17 cellular contexts compared by ENCODE assay signal in the genomic region with DNA sequence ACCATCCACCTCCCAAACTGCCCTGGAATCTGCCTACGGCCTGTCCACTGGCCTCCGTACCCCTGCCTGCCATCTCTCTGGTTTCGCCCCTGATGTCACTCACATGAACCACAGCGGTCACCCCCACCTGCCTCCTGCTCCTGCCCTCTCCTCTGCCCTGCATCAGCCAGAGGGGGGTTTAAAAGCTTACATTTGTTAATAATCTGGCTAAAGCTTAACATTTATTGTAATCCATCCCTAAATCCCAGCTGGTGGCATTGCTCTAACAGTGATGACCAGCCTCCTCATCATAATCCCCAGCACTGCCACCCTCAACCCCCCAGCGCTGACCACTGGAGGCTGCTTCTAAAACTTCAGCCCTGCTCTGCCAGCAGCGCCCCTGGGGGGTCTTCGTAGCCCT. TPM values are rescaled to one million over a fixed set of nuclear protein-coding genes. Genes with fewer than 3 reads are reported as not detected.
DNase-seq lines count a peak whose midpoint lies in the region; ATAC-seq and TF ChIP-seq lines count a peak whose summit lies in the region.
"Had no signal": no experiment of that assay in that cellular context is flagged by ENCODE, and none has a peak within 500 bp of the region (broad histone marks: within the 10 kb centered on the region; RNA-seq: fewer than 3 reads in every experiment).

No MANE protein-coding gene starts in this region.

- no peak overlapping the region for H2AFZ ChIP-seq in neural progenitor cell (replicated peaks)
- H2AFZ ChIP-seq in smooth muscle cell (ENCODE audit: low read depth): no peak overlapping the region
- H2AFZ ChIP-seq: hepatocyte had no signal

- peaks cover 43% of the 10 kb centered on the region for H3K36me3 Mint-ChIP-seq in T-helper 2 cell treated with Interferon-gamma antibody and Interleukin-4, amounts not matched to agents 5 μg/mL and 100 μg/mL, for 36 hours (ENCODE audit: low read depth)
- H3K36me3 Mint-ChIP-seq in IgD-negative memory B cell (peaks cover 1% of the 10 kb centered on the region), brain (peaks cover 30% of the 10 kb centered on the region), neural progenitor cell (peaks cover 6% of the 10 kb centered on the region)

- H3K4me2 ChIP-seq in neural progenitor cell (no peak overlapping the region), smooth muscle cell (no peak overlapping the region)
- H3K4me2 ChIP-seq: hepatocyte, SK-N-SH had no signal

- H3K9me3 ChIP-seq in neural progenitor cell (ENCODE audit: low read depth) (no peaks in the 10 kb centered on the region), smooth muscle cell (replicated peaks; ENCODE audit: low read depth) (no peaks in the 10 kb centered on the region)
- H3K9me3 ChIP-seq: Caco-2, SK-N-SH, suprapubic skin had no signal

- 99% methylated on average over 7 of the region's 7 CpGs for WGBS in smooth muscle cell (ENCODE audit: low lambda C conversion rate)

- H3K27me3 ChIP-seq in neural progenitor cell (no peaks in the 10 kb centered on the region), smooth muscle cell (ENCODE audit: low read depth) (no peaks in the 10 kb centered on the region)
- H3K27me3 ChIP-seq: hepatocyte, suprapubic skin had no signal

- no peak for TF ChIP-seq CTCF in brain (conservative IDR thresholded peaks at IDR 0.05)
- TF ChIP-seq CTCF in neural progenitor cell (IDR thresholded peaks at IDR 0.05): no peak
- no peak for TF ChIP-seq CTCF in smooth muscle cell (IDR thresholded peaks at IDR 0.05; ENCODE audit: borderline replicate concordance, insufficient read depth, poor library complexity, severe bottlenecking)

- H4K20me1 ChIP-seq in neural progenitor cell (ENCODE audit: low read depth): peaks cover 47% of the 10 kb centered on the region
- peaks cover 88% of the 10 kb centered on the region for H4K20me1 ChIP-seq in smooth muscle cell (ENCODE audit: low read depth)

- no peak overlapping the region for H3K9ac ChIP-seq in neural progenitor cell
- no peak overlapping the region for H3K9ac ChIP-seq in smooth muscle cell (ENCODE audit: low read depth)
- H3K9ac ChIP-seq: SK-N-SH had no signal

- H3K9me3 Mint-ChIP-seq in T-helper 2 cell treated with Interferon-gamma antibody and Interleukin-4, amounts not matched to agents 5 μg/mL and 100 μg/mL, for 36 hours: peaks cover 6% of the 10 kb centered on the region
- no peaks in the 10 kb centered on the region for H3K9me3 Mint-ChIP-seq in IgD-negative memory B cell
- no peaks in the 10 kb centered on the region for H3K9me3 Mint-ChIP-seq in brain
- H3K9me3 Mint-ChIP-seq in neural progenitor cell: no peaks in the 10 kb centered on the region

- no peak overlapping the region for H3K4me3 ChIP-seq in neural progenitor cell
- H3K4me3 ChIP-seq in smooth muscle cell: no peak overlapping the region
- H3K4me3 ChIP-seq: hepatocyte, suprapubic skin had no signal

- H3F3A ChIP-seq in neural progenitor cell (ENCODE audit: low read depth) (no peaks in the 10 kb centered on the region), smooth muscle cell (ENCODE audit: low read depth) (no peaks in the 10 kb centered on the region)

- ATAC-seq in HG03159 (IDR thresholded peaks at IDR 0.05; ENCODE audit: unreplicated experiment) (no peak), GM19023 (IDR thresholded peaks at IDR 0.05; ENCODE audit: unreplicated experiment) (no peak)

- peaks cover 68% of the 10 kb centered on the region for H3K4me1 Mint-ChIP-seq in T-helper 2 cell treated with Interferon-gamma antibody and Interleukin-4, amounts not matched to agents 5 μg/mL and 100 μg/mL, for 36 hours (ENCODE audit: low read depth)
- peaks cover 31 to 49% (median 43%) of the 10 kb centered on the region in 3 donors for H3K4me1 Mint-ChIP-seq in IgD-negative memory B cell
- H3K4me1 Mint-ChIP-seq in brain: peaks cover 28% of the 10 kb centered on the region
- peaks cover 31% of the 10 kb centered on the region for H3K4me1 Mint-ChIP-seq in neural progenitor cell

- H3K27me3 Mint-ChIP-seq in T-helper 2 cell treated with Interferon-gamma antibody and Interleukin-4, amounts not matched to agents 5 μg/mL and 100 μg/mL, for 36 hours (ENCODE audit: low read depth): no peaks in the 10 kb centered on the region
- H3K27me3 Mint-ChIP-seq in IgD-negative memory B cell: peaks cover 1% of the 10 kb centered on the region
- no peaks in the 10 kb centered on the region for H3K27me3 Mint-ChIP-seq in brain
- H3K27me3 Mint-ChIP-seq in neural progenitor cell (ENCODE audit: insufficient read depth, low read depth): peaks cover 7% of the 10 kb centered on the region

- H3K27ac Mint-ChIP-seq in T-helper 2 cell treated with Interferon-gamma antibody and Interleukin-4, amounts not matched to agents 5 μg/mL and 100 μg/mL, for 36 hours: peak overlapping the region; percentile 64
- peak overlapping the region; percentile 39 to 71 (median 61) for H3K27ac Mint-ChIP-seq in IgD-negative memory B cell
- H3K27ac Mint-ChIP-seq in brain: peak overlapping the region in 4 of 5 experiments; percentile 27 to 73 (median 42)
- peak overlapping the region; percentile 21 for H3K27ac Mint-ChIP-seq in neural progenitor cell

- H3K27ac ChIP-seq in neural progenitor cell: no peak overlapping the region
- H3K27ac ChIP-seq in smooth muscle cell (ENCODE audit: low read depth): no peak overlapping the region
- H3K27ac ChIP-seq: hepatocyte, suprapubic skin, VCaP had no signal

- H3K36me3 ChIP-seq in neural progenitor cell (no peaks in the 10 kb centered on the region), smooth muscle cell (ENCODE audit: low read depth) (no peaks in the 10 kb centered on the region)

- H3K4me1 ChIP-seq in neural progenitor cell (no peaks in the 10 kb centered on the region), smooth muscle cell (ENCODE audit: low read depth) (no peaks in the 10 kb centered on the region)
- H3K4me1 ChIP-seq: Caco-2 had no signal

- H3K79me2 ChIP-seq in neural progenitor cell (ENCODE audit: low read depth) (peaks cover 53% of the 10 kb centered on the region), smooth muscle cell (ENCODE audit: low read depth) (peaks cover 51% of the 10 kb centered on the region)

- DNase-seq in T-helper 2 cell treated with Interferon-gamma antibody and Interleukin-4, amounts not matched to agents 5 μg/mL and 100 μg/mL, for 36 hours (ENCODE audit: low spot score): no peak
- no peak for DNase-seq in T-helper 2 cell
- no peak for DNase-seq in neural progenitor cell (ENCODE audit: low spot score)
- no peak for DNase-seq in smooth muscle cell (lab: John Stamatoyannopoulos, UW; ENCODE audit: unreplicated experiment)
- DNase-seq: 8988T, Caco-2, dermis blood vessel endothelial cell, GDM1, NCI-H146, SK-N-SH had no signal

- H3K4me3 Mint-ChIP-seq in T-helper 2 cell treated with Interferon-gamma antibody and Interleukin-4, amounts not matched to agents 5 μg/mL and 100 μg/mL, for 36 hours: peak overlapping the region; percentile 2
- H3K4me3 Mint-ChIP-seq in IgD-negative memory B cell (no peak overlapping the region), brain (no peak overlapping the region), neural progenitor cell (no peak overlapping the region)

RNA-seq across cellular contexts. Expression of gene DNM2, which starts 38.9 kb away (rescaled TPM):
- polyA plus RNA-seq in IgD-negative memory B cell: 109 TPM
- polyA plus RNA-seq in brain (ENCODE audit: insufficient read depth, low read depth, low replicate concordance): 134 TPM
- total RNA-seq in neural progenitor cell (ENCODE audit: low replicate concordance): 49.9 and 101 TPM in 2 replicates
- 46.4 and 65.1 TPM in 2 replicates for total RNA-seq in smooth muscle cell
- polyA plus RNA-seq in smooth muscle cell: 93.2 and 111 TPM in 2 replicates

RNA-seq across cellular contexts. Expression of gene QTRT1, which starts 55.6 kb away (rescaled TPM):
- polyA plus RNA-seq in IgD-negative memory B cell: 53.5 TPM
- 23.5 TPM for polyA plus RNA-seq in brain (ENCODE audit: insufficient read depth, low read depth, low replicate concordance)
- 20.4 and 46.9 TPM in 2 replicates for total RNA-seq in neural progenitor cell (ENCODE audit: low replicate concordance)
- 13.3 and 16.0 TPM in 2 replicates for total RNA-seq in smooth muscle cell
- polyA plus RNA-seq in smooth muscle cell: 42.3 and 49.4 TPM in 2 replicates
